Comparison of ENCODE assay signal across 20 cellular contexts in genomic region chr2:44210362-44210761, GRCh38.
"Had no signal": no experiment of that assay in that cellular context is flagged by ENCODE, and none has a peak within 500 bp of the region (broad histone marks: within the 10 kb centered on the region; RNA-seq: fewer than 3 reads in every experiment).

No MANE protein-coding gene starts in this region.

- H3K9me3 Mint-ChIP-seq: IgD-negative memory B cell had no signal

- H3K27me3 Mint-ChIP-seq: IgD-negative memory B cell had no signal

- H3K27ac ChIP-seq: KMS-11 had no signal

- ATAC-seq: K562, SK-N-SH treated with all-trans-retinoic acid at 6 μM for 48 hours had no signal

- H3K9ac ChIP-seq: KMS-11 had no signal

- H3K4me2 ChIP-seq: KMS-11 had no signal

- H3K4me3 Mint-ChIP-seq: IgD-negative memory B cell had no signal

- DNase-seq: Kasumi-1, MM.1S, NCI-H1092 treated with DMSO at 0.1 percent for 48 hours, NCI-H1436, NCI-H187, NCI-H2029, NCI-H2081 treated with DMSO at 0.1 percent for 48 hours, NCI-H2171, NCI-H226, NCI-H446, NCI-H510A, NCI-H524 treated with DMSO at 0.1 percent for 48 hours, NCI-H69, NCI-H774, RPMI8226, SHP77 had no signal

- H3K4me3 ChIP-seq: K562 had no signal
